In genomic region chr2:239657992-239658391, GRCh38 we compare ENCODE assay signal across 13 cellular contexts.
DNase-seq lines count a peak whose midpoint lies in the region; ATAC-seq and TF ChIP-seq lines count a peak whose summit lies in the region.
"Had no signal": no experiment of that assay in that cellular context is flagged by ENCODE, and none has a peak within 500 bp of the region (broad histone marks: within the 10 kb centered on the region; RNA-seq: fewer than 3 reads in every experiment).

No MANE protein-coding gene starts in this region.

- H3K27ac Mint-ChIP-seq in type B pancreatic cell = no peak overlapping the region
- no peak overlapping the region for H3K27ac Mint-ChIP-seq in activated CD8-positive, alpha-beta T cell treated with anti-CD3 and anti-CD28 coated beads, Interleukin-2, amount 10 ng/mL, durations not matched to agents 7 days and 5 days
- H3K27ac Mint-ChIP-seq: CD4-positive, CD25-positive, alpha-beta regulatory T cell had no signal

- no peaks in the 10 kb centered on the region for H3K79me1 ChIP-seq in trophoblast cell (ENCODE audit: low read length)

- POLR2A ChIA-PET in activated CD8-positive, alpha-beta T cell treated with anti-CD3 and anti-CD28 coated beads, Interleukin-2, amount 10 ng/mL, durations not matched to agents 7 days and 5 days (lab: Charles Lee) = no interaction called here

- CTCF ChIA-PET in activated CD8-positive, alpha-beta T cell treated with anti-CD3 and anti-CD28 coated beads, Interleukin-2, amount 10 ng/mL, durations not matched to agents 7 days and 5 days (lab: Charles Lee) = no interaction called here

- H4K91ac ChIP-seq in trophoblast cell (ENCODE audit: low read depth, low read length) = no peak overlapping the region

- peaks cover 13% of the 10 kb centered on the region for H3K4me1 Mint-ChIP-seq in type B pancreatic cell (ENCODE audit: unreplicated experiment)
- H3K4me1 Mint-ChIP-seq in activated CD8-positive, alpha-beta T cell treated with anti-CD3 and anti-CD28 coated beads, Interleukin-2, amount 10 ng/mL, durations not matched to agents 7 days and 5 days (ENCODE audit: low read depth) = no peaks in the 10 kb centered on the region

- no peaks in the 10 kb centered on the region for H4K20me1 ChIP-seq in DND-41 (ENCODE audit: insufficient read depth, low read length)
- H4K20me1 ChIP-seq: BLaER1 treated with 17β-estradiol and CSF1 and Interleukin-3, amounts not matched to agents 10 nM and 100 nM had no signal

- H3K4me1 ChIP-seq in DND-41 (ENCODE audit: insufficient read depth, low read length) (peaks cover 18% of the 10 kb centered on the region), trophoblast cell (ENCODE audit: control insufficient read depth in 1 of 2, insufficient read depth in 2 of 2, low read length in 2 of 2) (no peaks in the 10 kb centered on the region)

- no CpG with 5 or more reads among the region's 6 CpGs for WGBS in trophoblast cell (ENCODE audit: extremely low coverage, insufficient coverage, insufficient read length)

- H2BK12ac ChIP-seq in trophoblast cell (ENCODE audit: low read length) = no peak overlapping the region

- H3K9me3 Mint-ChIP-seq in type B pancreatic cell = no peaks in the 10 kb centered on the region
- no peaks in the 10 kb centered on the region for H3K9me3 Mint-ChIP-seq in activated CD8-positive, alpha-beta T cell treated with anti-CD3 and anti-CD28 coated beads, Interleukin-2, amount 10 ng/mL, durations not matched to agents 7 days and 5 days (ENCODE audit: insufficient read depth)
- H3K9me3 Mint-ChIP-seq: CD4-positive, CD25-positive, alpha-beta regulatory T cell had no signal

- no peak overlapping the region for H3K18ac ChIP-seq in trophoblast cell (ENCODE audit: low read length)

- no peak overlapping the region for H4K12ac ChIP-seq in trophoblast cell (ENCODE audit: low read depth, low read length)

- H3K14ac ChIP-seq in trophoblast cell (ENCODE audit: low read length) = no peak overlapping the region

- H3K4me2 ChIP-seq in DND-41 (ENCODE audit: insufficient read depth, low read length) = no peak overlapping the region
- no peak overlapping the region for H3K4me2 ChIP-seq in trophoblast cell (ENCODE audit: low read length)

- H2AK5ac ChIP-seq in trophoblast cell (ENCODE audit: low read length) = no peak overlapping the region

- no peak overlapping the region for H2BK120ac ChIP-seq in trophoblast cell (ENCODE audit: insufficient read depth, low read length, poor library complexity)

- H3K36me3 Mint-ChIP-seq in type B pancreatic cell = no peaks in the 10 kb centered on the region
- H3K36me3 Mint-ChIP-seq in activated CD8-positive, alpha-beta T cell treated with anti-CD3 and anti-CD28 coated beads, Interleukin-2, amount 10 ng/mL, durations not matched to agents 7 days and 5 days (ENCODE audit: low read depth) = no peaks in the 10 kb centered on the region
- H3K36me3 Mint-ChIP-seq: CD4-positive, CD25-positive, alpha-beta regulatory T cell had no signal

- no peaks in the 10 kb centered on the region for H3K27me3 ChIP-seq in DND-41 (ENCODE audit: insufficient read depth, low read length, poor library complexity)
- H3K27me3 ChIP-seq in trophoblast cell (ENCODE audit: insufficient read depth, low read length) = no peaks in the 10 kb centered on the region
- H3K27me3 ChIP-seq: BLaER1 treated with 17β-estradiol and CSF1 and Interleukin-3, amounts not matched to agents 10 nM and 100 nM had no signal

- TF ChIP-seq CTCF in DND-41 (IDR thresholded peaks at IDR 0.05; ENCODE audit: borderline replicate concordance, extremely low read depth, low read length, poor library complexity, severe bottlenecking) = no peak
- no peak for TF ChIP-seq CTCF in type B pancreatic cell (conservative IDR thresholded peaks at IDR 0.05)

- H3K27me3 Mint-ChIP-seq in type B pancreatic cell = peaks cover 26% of the 10 kb centered on the region
- H3K27me3 Mint-ChIP-seq in activated CD8-positive, alpha-beta T cell treated with anti-CD3 and anti-CD28 coated beads, Interleukin-2, amount 10 ng/mL, durations not matched to agents 7 days and 5 days (ENCODE audit: low read depth) = peaks cover 9% of the 10 kb centered on the region

- no peak overlapping the region for H4K8ac ChIP-seq in trophoblast cell (ENCODE audit: low read depth, low read length)

- H2BK5ac ChIP-seq in trophoblast cell (ENCODE audit: low read depth, low read length, poor library complexity) = no peak overlapping the region

- H3K79me2 ChIP-seq in DND-41 (ENCODE audit: insufficient read depth, low read length) (no peaks in the 10 kb centered on the region), trophoblast cell (ENCODE audit: control insufficient read depth, insufficient read depth, low read length, poor library complexity) (no peaks in the 10 kb centered on the region)

- no peak for ATAC-seq in DND-41 (ENCODE audit: insufficient read depth, low read depth)
- ATAC-seq in activated CD8-positive, alpha-beta T cell treated with anti-CD3 and anti-CD28 coated beads, Interleukin-2, amount 10 ng/mL, durations not matched to agents 7 days and 5 days = no peak
- no peak for ATAC-seq in GM21576 (IDR thresholded peaks at IDR 0.05; ENCODE audit: unreplicated experiment)
- ATAC-seq: GM12878, HCT116 had no signal

- H3K9ac ChIP-seq in DND-41 (ENCODE audit: low read depth, low read length) (no peak overlapping the region), trophoblast cell (ENCODE audit: low read length) (no peak overlapping the region)
- H3K9ac ChIP-seq: BLaER1 treated with 17β-estradiol and CSF1 and Interleukin-3, amounts not matched to agents 10 nM and 100 nM; GM23248 had no signal

- H2AFZ ChIP-seq in DND-41 (ENCODE audit: low read depth, low read length) (no peak overlapping the region), trophoblast cell (ENCODE audit: insufficient read depth, low read length, poor library complexity) (no peak overlapping the region)
- H2AFZ ChIP-seq: GM23248 had no signal

- DNase-seq in DND-41 (peak; percentile 4), ecto neural progenitor cell (ENCODE audit: low spot score) (peak; percentile 32), trophoblast cell (no peak), type B pancreatic cell (ENCODE audit: extremely low spot score, unreplicated experiment) (peak; percentile 10)
- DNase-seq in activated CD8-positive, alpha-beta T cell treated with anti-CD3 and anti-CD28 coated beads, Interleukin-2, amount 10 ng/mL, durations not matched to agents 7 days and 5 days = no peak
- DNase-seq in activated naive CD4-positive, alpha-beta T cell (lab: John Stamatoyannopoulos, UW) = no peak
- DNase-seq: ACHN; CD4-positive, CD25-positive, alpha-beta regulatory T cell; GM23248 had no signal

- H3K4me3 Mint-ChIP-seq in type B pancreatic cell = no peak overlapping the region
- H3K4me3 Mint-ChIP-seq in activated CD8-positive, alpha-beta T cell treated with anti-CD3 and anti-CD28 coated beads, Interleukin-2, amount 10 ng/mL, durations not matched to agents 7 days and 5 days = no peak overlapping the region
- H3K4me3 Mint-ChIP-seq: CD4-positive, CD25-positive, alpha-beta regulatory T cell had no signal

- H3K36me3 ChIP-seq in DND-41 (ENCODE audit: insufficient read depth, low read length) (no peaks in the 10 kb centered on the region), trophoblast cell (ENCODE audit: control insufficient read depth in 1 of 2, insufficient read depth in 2 of 2, low read length in 2 of 2) (no peaks in the 10 kb centered on the region)
- H3K36me3 ChIP-seq: BLaER1 treated with 17β-estradiol and CSF1 and Interleukin-3, amounts not matched to agents 10 nM and 100 nM had no signal

- no peak overlapping the region for H3K4me3 ChIP-seq in DND-41 (ENCODE audit: low read depth in 1 of 2, low read length in 2 of 2)
- peak overlapping the region; percentile 37 for H3K4me3 ChIP-seq in trophoblast cell (ENCODE audit: low read depth, low read length)
- H3K4me3 ChIP-seq: BLaER1 treated with 17β-estradiol and CSF1 and Interleukin-3, amounts not matched to agents 10 nM and 100 nM; GM12878; GM23248 had no signal

- H3K27ac ChIP-seq in DND-41 (ENCODE audit: low read length) = no peak overlapping the region
- H3K27ac ChIP-seq in trophoblast cell (ENCODE audit: low read depth, low read length) = no peak overlapping the region
- H3K27ac ChIP-seq: BLaER1 treated with 17β-estradiol and CSF1 and Interleukin-3, amounts not matched to agents 10 nM and 100 nM; GM23248 had no signal

- no peak overlapping the region for H3K23ac ChIP-seq in trophoblast cell (ENCODE audit: low read length)

- no peak overlapping the region for H3K4ac ChIP-seq in trophoblast cell (ENCODE audit: low read depth, low read length)

- no peaks in the 10 kb centered on the region for H3K9me3 ChIP-seq in DND-41 (ENCODE audit: insufficient read depth, low read length, severe bottlenecking)
- H3K9me3 ChIP-seq in trophoblast cell (ENCODE audit: insufficient read depth, low read depth, low read length) = no peaks in the 10 kb centered on the region

Comparison
In these comparisons a context has a peak if more than half of its experiments do, and no peak if none do; other contexts are left out.
1. DNase-seq: peak in DND-41 (single experiment), ecto neural progenitor cell (single experiment) and type B pancreatic cell (single experiment); none in trophoblast cell (0 of 2), activated CD8-positive, alpha-beta T cell treated with anti-CD3 and anti-CD28 coated beads, Interleukin-2, amount 10 ng/mL, durations not matched to agents 7 days and 5 days (single experiment) and activated naive CD4-positive, alpha-beta T cell (0 of 4).